ENCODE assay signal across 8 cellular contexts in the genomic region with DNA sequence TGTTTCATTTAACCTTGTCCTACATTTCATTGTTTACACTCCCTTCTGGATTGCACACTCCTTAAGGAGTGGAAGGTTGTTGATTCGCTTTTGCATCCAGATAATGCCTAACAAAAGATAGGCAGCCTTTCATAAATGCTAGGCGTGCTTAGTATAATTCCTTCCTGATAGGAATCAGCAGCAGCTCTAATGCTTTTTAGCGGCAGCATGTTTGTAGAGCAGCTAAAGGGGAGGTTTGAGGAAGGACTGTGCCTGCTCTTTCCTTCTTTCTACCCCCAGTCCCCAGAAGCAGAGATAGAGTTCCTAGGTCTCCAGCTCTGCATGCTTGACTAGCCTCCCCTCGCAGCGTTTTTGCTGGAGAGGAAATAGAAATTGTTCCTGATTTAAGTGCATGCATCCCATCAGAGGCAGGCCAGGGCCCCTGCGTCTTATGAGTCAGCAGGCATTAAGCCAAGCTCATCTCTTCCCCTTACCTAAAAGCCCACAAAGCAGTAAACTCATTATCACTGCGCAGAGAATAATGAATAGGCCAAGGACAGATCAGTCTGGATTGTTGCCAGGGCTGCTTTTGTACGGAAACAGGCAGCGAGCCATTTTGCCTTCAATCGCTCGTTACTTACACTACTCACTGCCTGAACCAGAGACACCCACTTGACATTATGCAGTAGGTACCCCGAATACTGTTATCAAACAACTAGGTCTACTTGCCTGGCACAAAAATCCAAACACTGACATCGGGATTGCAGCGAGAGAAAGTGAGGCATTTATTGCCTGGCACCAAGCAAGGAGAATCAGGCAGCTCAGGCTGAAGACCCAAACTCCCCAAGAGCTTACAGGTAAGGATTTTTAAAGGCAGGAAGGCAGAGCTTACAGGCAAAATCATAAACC. TPM values are rescaled to one million over a fixed set of nuclear protein-coding genes. Genes with fewer than 3 reads are reported as not detected.
DNase-seq lines count a peak whose midpoint lies in the region; ATAC-seq and TF ChIP-seq lines count a peak whose summit lies in the region.

No MANE protein-coding gene starts in this region.

- ATAC-seq in GM21515 (IDR thresholded peaks at IDR 0.05; ENCODE audit: unreplicated experiment) = no peak

- in situ Hi-C loops in GM13977 (cut with MboI; ENCODE audit: low pct_unique_long_range_greater_than_20kb, low sequenced_read_pairs, unreplicated experiment) = no loop called here

- DNase-seq in Ammon's horn (ENCODE audit: low spot score) = peak; percentile 48
- peak; percentile 94 for DNase-seq in M059J (ENCODE audit: low read depth)
- DNase-seq in RKO (ENCODE audit: low spot score) = peak; percentile 19
- DNase-seq in fibroblast of pulmonary artery (ENCODE audit: low read depth) = peak; percentile 92
- DNase-seq in renal cortical epithelial cell (ENCODE audit: low read depth) = peak; percentile 92
- DNase-seq in GM13977 (ENCODE audit: low spot score) = no peak
- no peak for DNase-seq in putamen (ENCODE audit: low spot score)

- no peak overlapping the region for H3K4me3 ChIP-seq in fibroblast of pulmonary artery (replicated peaks; ENCODE audit: low read depth, low read length)

- TF ChIP-seq CTCF in fibroblast of pulmonary artery (IDR thresholded peaks at IDR 0.05; ENCODE audit: low read length, missing control alignments) (no peak), GM13977 (IDR thresholded peaks at IDR 0.05; ENCODE audit: extremely low read depth, insufficient read depth, missing control alignments) (no peak)

RNA-seq across cellular contexts. Expression of gene TBPL2, which starts 14.1 kb away (rescaled TPM):
- total RNA-seq in M059J (2014; rRNA removed; shearing (Covaris generic)) = not detected in 2 replicates
- not detected in 2 replicates for total RNA-seq in renal cortical epithelial cell

RNA-seq across cellular contexts. Expression of gene ATG14, which starts 42.9 kb away (rescaled TPM):
- total RNA-seq in M059J (2014; rRNA removed; shearing (Covaris generic)) = 5.6 and 8.9 TPM in 2 replicates
- total RNA-seq in renal cortical epithelial cell = 10.9 and 19.4 TPM in 2 replicates

Comparison
In these comparisons a context has a peak if more than half of its experiments do, and no peak if none do; other contexts are left out.
1. DNase-seq: peak in Ammon's horn (single experiment), M059J (single experiment), RKO (single experiment), fibroblast of pulmonary artery (single experiment) and renal cortical epithelial cell (single experiment); none in GM13977 (single experiment) and putamen (single experiment).